Comparison of ENCODE assay signal across 12 cellular contexts in the genomic region with DNA sequence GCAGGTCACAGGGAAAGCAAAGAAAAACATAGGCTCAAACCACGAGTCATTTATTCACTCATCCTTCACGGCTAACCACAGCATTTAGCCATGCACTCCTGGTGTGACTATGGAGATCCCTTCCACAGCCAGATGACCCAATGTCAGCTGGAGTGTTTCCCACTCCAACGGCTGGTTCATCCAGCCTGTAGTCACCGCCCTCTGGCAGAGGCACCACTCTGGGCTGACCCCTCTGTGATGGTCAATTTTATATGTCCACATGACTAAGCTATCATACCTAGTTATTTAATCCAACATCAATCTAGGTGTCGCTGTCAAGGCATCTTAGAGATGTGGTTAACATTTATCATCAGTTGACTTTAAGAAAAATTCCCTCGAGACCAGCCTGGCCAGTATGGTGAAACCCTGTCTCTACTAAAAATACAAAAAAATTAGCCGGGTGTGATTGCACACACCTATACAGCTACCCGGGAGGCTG. TPM values are rescaled to one million over a fixed set of nuclear protein-coding genes. Genes with fewer than 3 reads are reported as not detected.
DNase-seq lines count a peak whose midpoint lies in the region; ATAC-seq and TF ChIP-seq lines count a peak whose summit lies in the region.
"Had no signal": no experiment of that assay in that cellular context is flagged by ENCODE, and none has a peak within 500 bp of the region (broad histone marks: within the 10 kb centered on the region; RNA-seq: fewer than 3 reads in every experiment).

No MANE protein-coding gene starts in this region.

- peak; percentile 13 for TF ChIP-seq CTCF in DOHH2 (IDR thresholded peaks at IDR 0.05; ENCODE audit: low read depth, low read length, poor library complexity, severe bottlenecking)
- TF ChIP-seq CTCF in mammary epithelial cell (conservative IDR thresholded peaks at IDR 0.05 in 1 of 2, IDR thresholded peaks at IDR 0.05 in 1 of 2; ENCODE audit: extremely low read depth in 1 of 2, insufficient read depth in 1 of 2, low read depth in 1 of 2, low read length in 2 of 2), result no peak
- no peak for TF ChIP-seq CTCF in esophagus squamous epithelium (IDR thresholded peaks at IDR 0.05)

- H2BK5ac ChIP-seq in neuronal stem cell (ENCODE audit: low read length), result no peak overlapping the region

- dilution Hi-C loops in mammary epithelial cell (cut with HindIII; ENCODE audit: low sequenced_read_pairs), result no loop called here

- peak overlapping the region; percentile 44 for H3K4me2 ChIP-seq in DOHH2 (ENCODE audit: low read length)
- peak overlapping the region; percentile 41 for H3K4me2 ChIP-seq in Karpas-422 (ENCODE audit: low read depth, low read length, poor library complexity, severe bottlenecking)
- no peak overlapping the region for H3K4me2 ChIP-seq in mammary epithelial cell (ENCODE audit: insufficient read depth, low read depth, low read length)
- H3K4me2 ChIP-seq in neuronal stem cell (ENCODE audit: insufficient read depth, low read length, poor library complexity, severe bottlenecking), result no peak overlapping the region

- H2BK15ac ChIP-seq in neuronal stem cell (ENCODE audit: low read length), result no peak overlapping the region

- no peak overlapping the region for H3K18ac ChIP-seq in neuronal stem cell (ENCODE audit: low read length)

- H3K23ac ChIP-seq in neuronal stem cell (ENCODE audit: low read depth, low read length, poor library complexity), result peak overlapping the region; percentile 56

- no peak for TF ChIP-seq POLR2A in esophagus squamous epithelium (IDR thresholded peaks at IDR 0.05)

- no peak for ATAC-seq in HG03196 (IDR thresholded peaks at IDR 0.05; ENCODE audit: unreplicated experiment)

- H3K4me1 ChIP-seq in DOHH2 (ENCODE audit: control insufficient read depth, low read length) (peaks cover 93% of the 10 kb centered on the region), Karpas-422 (ENCODE audit: low read length) (peaks cover 36% of the 10 kb centered on the region), mammary epithelial cell (ENCODE audit: insufficient read depth, low read length) (peaks cover 6% of the 10 kb centered on the region), neuronal stem cell (ENCODE audit: control insufficient read depth in 2 of 2, insufficient read depth in 1 of 2, low read depth in 1 of 2, low read length in 2 of 2) (no peaks in the 10 kb centered on the region), esophagus squamous epithelium (peaks cover 0 to 26% (median 8%) of the 10 kb centered on the region in 3 donors)

- H2BK12ac ChIP-seq in neuronal stem cell (ENCODE audit: low read length), result no peak overlapping the region

- H4K8ac ChIP-seq in neuronal stem cell (ENCODE audit: low read depth, low read length), result no peak overlapping the region

- CTCF ChIA-PET in mammary epithelial cell (lab: Charles Lee; ENCODE audit: low non-redundant PET), result no interaction called here

- H3F3A ChIP-seq in DOHH2 (ENCODE audit: control insufficient read depth, insufficient read depth), result peaks cover 24% of the 10 kb centered on the region

- H2AK5ac ChIP-seq in neuronal stem cell (ENCODE audit: low read depth, low read length), result no peak overlapping the region

- DNase-seq in Karpas-422 (peak; percentile 76), mammary epithelial cell (peak; percentile 44), neuronal stem cell (ENCODE audit: low spot score) (no peak), NCI-H1930 (lab: John Stamatoyannopoulos, UW) (no peak), esophagus squamous epithelium (lab: John Stamatoyannopoulos, UW) (no peak)
- DNase-seq in activated effector memory CD4-positive, alpha-beta T cell treated with anti-CD3 and anti-CD28 coated beads, Interleukin-2, amount 50 U/mL, for 16 hours, result no peak
- DNase-seq: erythroblast; NCI-H2171 treated with DMSO at 0.1 percent for 48 hours; stimulated activated CD4-positive, alpha-beta T cell treated with anti-CD3 and anti-CD28 coated beads, Interleukin-2, amount 100 ng/mL, for 24 hours; SW 1271 had no signal

- no peaks in the 10 kb centered on the region for H3K79me1 ChIP-seq in neuronal stem cell (ENCODE audit: low read depth, low read length)

- no peaks in the 10 kb centered on the region for H3K9me3 ChIP-seq in DOHH2 (ENCODE audit: control insufficient read depth, insufficient read depth, low read length)
- H3K9me3 ChIP-seq in Karpas-422 (ENCODE audit: low read length), result no peaks in the 10 kb centered on the region
- no peaks in the 10 kb centered on the region for H3K9me3 ChIP-seq in mammary epithelial cell (replicated peaks; ENCODE audit: insufficient read depth, low read length)
- H3K9me3 ChIP-seq in neuronal stem cell (replicated peaks in 1 of 2; ENCODE audit: control insufficient read depth in 2 of 2, insufficient read depth in 1 of 2, low read depth in 1 of 2, low read length in 2 of 2), result no peaks in the 10 kb centered on the region
- H3K9me3 ChIP-seq in esophagus squamous epithelium, result no peaks in the 10 kb centered on the region

- intact Hi-C loops in mammary epithelial cell (cut with micrococcal nuclease) (no loop called here), esophagus squamous epithelium (cut with DNase I) (no loop called here)

- no peak overlapping the region for H3K14ac ChIP-seq in neuronal stem cell (ENCODE audit: low read length)

- H4K20me1 ChIP-seq in DOHH2 (ENCODE audit: control insufficient read depth, insufficient read depth, low read depth, low read length) (no peaks in the 10 kb centered on the region), Karpas-422 (ENCODE audit: insufficient read depth, low read depth, low read length) (no peaks in the 10 kb centered on the region), mammary epithelial cell (ENCODE audit: insufficient read depth, low read length) (no peaks in the 10 kb centered on the region)

- no peak overlapping the region for H2BK120ac ChIP-seq in neuronal stem cell (ENCODE audit: low read depth, low read length)

- H3K79me2 ChIP-seq in DOHH2 (ENCODE audit: control insufficient read depth, low read length) (no peaks in the 10 kb centered on the region), Karpas-422 (ENCODE audit: low read length) (no peaks in the 10 kb centered on the region), mammary epithelial cell (ENCODE audit: insufficient read depth, low read length) (no peaks in the 10 kb centered on the region)

- no peak overlapping the region for H3K4ac ChIP-seq in neuronal stem cell (ENCODE audit: low read length)

- 56% methylated on average over 8 of the region's 8 CpGs for WGBS in mammary epithelial cell (ENCODE audit: low coverage, missing lambda C conversion rate)
- no CpG with 5 or more reads among the region's 8 CpGs for WGBS in neuronal stem cell (ENCODE audit: extremely low coverage in 2 of 2, insufficient read length in 2 of 2, insufficient replicate concordance in 1 of 2), 2 donors
- 60 to 62% methylated on average over 8 of the region's 8 CpGs for WGBS in esophagus squamous epithelium, 2 donors

- H3K9me2 ChIP-seq in DOHH2 (replicated peaks; ENCODE audit: control insufficient read depth, low read length), result no peaks in the 10 kb centered on the region
- H3K9me2 ChIP-seq in Karpas-422 (replicated peaks; ENCODE audit: insufficient read depth, low read length), result no peaks in the 10 kb centered on the region

- in situ Hi-C loops in mammary epithelial cell (cut with MboI; ENCODE audit: low sequenced_read_pairs in 2 of 2), result no loop called here

- no peak overlapping the region for H3K4me3 ChIP-seq in DOHH2 (ENCODE audit: low read length)
- no peak overlapping the region for H3K4me3 ChIP-seq in Karpas-422 (ENCODE audit: low read length)
- no peak overlapping the region for H3K4me3 ChIP-seq in mammary epithelial cell (replicated peaks in 1 of 3; ENCODE audit: insufficient read depth in 1 of 3, low read depth in 2 of 3, low read length in 3 of 3)
- H3K4me3 ChIP-seq in neuronal stem cell (ENCODE audit: low read length in 2 of 2), result no peak overlapping the region
- H3K4me3 ChIP-seq in esophagus squamous epithelium, result no peak overlapping the region

- no peaks in the 10 kb centered on the region for H3K27me3 ChIP-seq in DOHH2 (ENCODE audit: control insufficient read depth, low read length)
- no peaks in the 10 kb centered on the region for H3K27me3 ChIP-seq in Karpas-422 (ENCODE audit: low read length)
- no peaks in the 10 kb centered on the region for H3K27me3 ChIP-seq in mammary epithelial cell (ENCODE audit: insufficient read depth, low read length)
- peaks cover 0 to 11% (median 0%) of the 10 kb centered on the region in 3 experiments for H3K27me3 ChIP-seq in neuronal stem cell (ENCODE audit: control insufficient read depth in 3 of 3, insufficient read depth in 3 of 3, low read depth in 1 of 3, low read length in 3 of 3)
- H3K27me3 ChIP-seq in esophagus squamous epithelium, result no peaks in the 10 kb centered on the region

- H3K9ac ChIP-seq in Karpas-422 (ENCODE audit: low read length) (0 out of 2 replicates have a peak overlapping the region, but pooled peaks have one; percentile 5), mammary epithelial cell (ENCODE audit: insufficient read depth, low read length) (no peak overlapping the region), neuronal stem cell (ENCODE audit: low read depth, low read length, poor library complexity) (no peak overlapping the region)

- no peak overlapping the region for H2AFZ ChIP-seq in Karpas-422 (ENCODE audit: low read length)
- no peak overlapping the region for H2AFZ ChIP-seq in mammary epithelial cell (ENCODE audit: low read depth, low read length)
- H2AFZ ChIP-seq in neuronal stem cell (ENCODE audit: low read length), result no peak overlapping the region

- H3K27ac ChIP-seq in DOHH2 (ENCODE audit: low read depth, low read length) (no peak overlapping the region), Karpas-422 (ENCODE audit: low read length) (no peak overlapping the region), mammary epithelial cell (ENCODE audit: insufficient read depth, low read depth, low read length) (no peak overlapping the region), neuronal stem cell (replicated peaks; ENCODE audit: low read length) (no peak overlapping the region), esophagus squamous epithelium (peak overlapping the region in 2 of 4 donors; percentile 54 to 63)

- no TSS peak for BruUV-seq in mammary epithelial cell (replicated peaks; lab: Mats Ljungman, UMichigan)

- H4K91ac ChIP-seq in neuronal stem cell (ENCODE audit: low read depth, low read length, poor library complexity), result no peak overlapping the region

- H3K36me3 ChIP-seq in DOHH2 (ENCODE audit: control insufficient read depth, low read length), result no peaks in the 10 kb centered on the region
- H3K36me3 ChIP-seq in Karpas-422 (ENCODE audit: insufficient read depth, low read length), result no peaks in the 10 kb centered on the region
- H3K36me3 ChIP-seq in mammary epithelial cell (ENCODE audit: insufficient read depth, low read length), result no peaks in the 10 kb centered on the region
- H3K36me3 ChIP-seq in neuronal stem cell (replicated peaks in 1 of 2; ENCODE audit: control insufficient read depth in 2 of 2, insufficient read depth in 2 of 2, low read length in 2 of 2), result no peaks in the 10 kb centered on the region
- H3K36me3 ChIP-seq in esophagus squamous epithelium, result no peaks in the 10 kb centered on the region

RNA-seq across cellular contexts. Expression of a gene that starts 9.5 kb away (rescaled TPM):
- 34.8 and 76.9 TPM in 2 replicates for total RNA-seq in Karpas-422 (2014; rRNA removed; shearing (Covaris generic); ENCODE audit: low replicate concordance)
- total RNA-seq in mammary epithelial cell (10 to 100 TPM in 1 of 2 donors, 1 to 10 TPM in 1; 4.3 to 52.9 TPM), esophagus squamous epithelium (10 to 100 TPM; 12.8 to 40.0 (median 30.9) TPM)
- polyA plus RNA-seq in mammary epithelial cell, result 60.9 TPM
- polyA minus RNA-seq in mammary epithelial cell, result 47.9 TPM
- 24.6 TPM for polyA plus RNA-seq in neuronal stem cell (2013, experiment 1 of 2)
- 23.4 TPM for polyA plus RNA-seq in neuronal stem cell (2013, experiment 2 of 2)

RNA-seq across cellular contexts. Expression of a gene that starts 40.1 kb away (rescaled TPM):
- total RNA-seq in Karpas-422 (2014; rRNA removed; shearing (Covaris generic); ENCODE audit: low replicate concordance), result 18.8 and 23.8 TPM in 2 replicates
- 1 to 10 TPM in 1 of 2 donors, under 1 TPM in 1; 0.89 to 1.0 TPM for total RNA-seq in mammary epithelial cell
- polyA plus RNA-seq in mammary epithelial cell, result 0.28 TPM
- not detected for polyA minus RNA-seq in mammary epithelial cell
- polyA plus RNA-seq in neuronal stem cell (2013, experiment 1 of 2), result 2.0 TPM
- polyA plus RNA-seq in neuronal stem cell (2013, experiment 2 of 2), result 2.0 TPM
- 1 to 10 TPM; 2.5 to 5.7 (median 2.8) TPM for total RNA-seq in esophagus squamous epithelium

RNA-seq across cellular contexts. Expression of a gene that starts 43.8 kb away (rescaled TPM):
- total RNA-seq in Karpas-422 (2014; rRNA removed; shearing (Covaris generic); ENCODE audit: low replicate concordance), result 14.4 and 26.1 TPM in 2 replicates
- 10 to 100 TPM; 38.2 to 73.0 TPM for total RNA-seq in mammary epithelial cell
- 24.9 TPM for polyA plus RNA-seq in mammary epithelial cell
- 11.8 TPM for polyA minus RNA-seq in mammary epithelial cell
- polyA plus RNA-seq in neuronal stem cell (2013, experiment 1 of 2), result 21.7 TPM
- polyA plus RNA-seq in neuronal stem cell (2013, experiment 2 of 2), result 21.8 TPM
- 10 to 100 TPM; 21.4 to 35.3 (median 33.3) TPM for total RNA-seq in esophagus squamous epithelium

Comparison
In these comparisons a context has a peak if more than half of its experiments do, and no peak if none do; other contexts are left out.
1. H3K4me2 ChIP-seq: peak in DOHH2 (single experiment) and Karpas-422 (single experiment); none in mammary epithelial cell (single experiment) and neuronal stem cell (single experiment).
2. DNase-seq: peak in Karpas-422 (single experiment) and mammary epithelial cell (single experiment); none in neuronal stem cell (single experiment), NCI-H1930 (0 of 2), activated effector memory CD4-positive, alpha-beta T cell treated with anti-CD3 and anti-CD28 coated beads, Interleukin-2, amount 50 U/mL, for 16 hours (single experiment) and esophagus squamous epithelium (single experiment).